15 cellular contexts compared by ENCODE assay signal in genomic region chr2:61970807-61971556, GRCh38.
A peak's percentile ranks its signal among the peaks of the same experiment; 100 is the strongest.
DNase-seq lines count a peak whose midpoint lies in the region; ATAC-seq and TF ChIP-seq lines count a peak whose summit lies in the region.
"Had no signal": no experiment of that assay in that cellular context is flagged by ENCODE, and none has a peak within 500 bp of the region (broad histone marks: within the 10 kb centered on the region; RNA-seq: fewer than 3 reads in every experiment).

No MANE protein-coding gene starts in this region.

- TF ChIP-seq CTCF in WTC11 (IDR thresholded peaks at IDR 0.05), result no peak
- peak; percentile 63 for TF ChIP-seq CTCF in foreskin keratinocyte (conservative IDR thresholded peaks at IDR 0.05)
- no peak for TF ChIP-seq CTCF in osteocyte (IDR thresholded peaks at IDR 0.05)
- no peak for TF ChIP-seq CTCF in body of pancreas (IDR thresholded peaks at IDR 0.05)

- no peaks in the 10 kb centered on the region for H3K9me3 ChIP-seq in body of pancreas
- H3K9me3 ChIP-seq: ovary, uterus had no signal

- intact Hi-C loops in body of pancreas (cut with DNase I), result no loop called here
- intact Hi-C loops in activated CD4-positive, alpha-beta T cell treated with anti-CD3 and anti-CD28 coated beads, Interleukin-2, amount 10 ng/mL, durations not matched to agents 24 days and 14 days (cut with micrococcal nuclease), result no loop called here

- H3K27me3 Mint-ChIP-seq in WTC11 (ENCODE audit: low read depth) (no peaks in the 10 kb centered on the region), osteocyte (ENCODE audit: unreplicated experiment) (no peaks in the 10 kb centered on the region)
- H3K27me3 Mint-ChIP-seq in activated CD4-positive, alpha-beta T cell treated with anti-CD3 and anti-CD28 coated beads, Interleukin-2, amount 10 ng/mL, durations not matched to agents 24 days and 14 days, result no peaks in the 10 kb centered on the region

- H3K4me1 ChIP-seq in foreskin keratinocyte (peaks cover 5% of the 10 kb centered on the region), body of pancreas (no peaks in the 10 kb centered on the region)
- H3K4me1 ChIP-seq: uterus had no signal

- H3K4me3 Mint-ChIP-seq in WTC11 (peak overlapping the region; percentile 44), osteocyte (ENCODE audit: unreplicated experiment) (peak overlapping the region; percentile 53)
- H3K4me3 Mint-ChIP-seq in activated CD4-positive, alpha-beta T cell treated with anti-CD3 and anti-CD28 coated beads, Interleukin-2, amount 10 ng/mL, durations not matched to agents 24 days and 14 days, result no peak overlapping the region
- H3K4me3 Mint-ChIP-seq: activated T-cell treated with anti-CD3 and anti-CD28 coated beads, Interleukin-2, amount 50 U/mL, for 4 hours had no signal

- 63 to 72% methylated on average over 14 of the region's 14 CpGs for WGBS in body of pancreas, 2 donors

- ATAC-seq in WTC11 (peak; percentile 98), foreskin keratinocyte (peak; percentile 82), body of pancreas (no peak)
- ATAC-seq: activated T-cell treated with anti-CD3 and anti-CD28 coated beads, Interleukin-2, amount 50 U/mL, for 4 hours had no signal

- H3K36me3 ChIP-seq in body of pancreas (replicated peaks in 1 of 2; ENCODE audit: insufficient read depth in 1 of 2, low read depth in 2 of 2), result no peaks in the 10 kb centered on the region
- H3K36me3 ChIP-seq: ovary, uterus had no signal

- H3K27ac Mint-ChIP-seq in WTC11 (peak overlapping the region; percentile 52), osteocyte (ENCODE audit: unreplicated experiment) (peak overlapping the region; percentile 39)
- no peak overlapping the region for H3K27ac Mint-ChIP-seq in activated CD4-positive, alpha-beta T cell treated with anti-CD3 and anti-CD28 coated beads, Interleukin-2, amount 10 ng/mL, durations not matched to agents 24 days and 14 days

- CTCF ChIA-PET in WTC11 (lab: Charles Lee), result interaction anchor here (0.5 to 1.4 kb wide), 17 partner anchors 11 to 486 kb away, joined by 3 to 9 read pairs (median 3); no protein-coding TSS in a partner anchor

- H3K36me3 Mint-ChIP-seq in WTC11 (no peaks in the 10 kb centered on the region), osteocyte (ENCODE audit: unreplicated experiment) (no peaks in the 10 kb centered on the region)
- no peaks in the 10 kb centered on the region for H3K36me3 Mint-ChIP-seq in activated CD4-positive, alpha-beta T cell treated with anti-CD3 and anti-CD28 coated beads, Interleukin-2, amount 10 ng/mL, durations not matched to agents 24 days and 14 days (ENCODE audit: low read depth)

- no peaks in the 10 kb centered on the region for H3K9me3 Mint-ChIP-seq in WTC11
- no peaks in the 10 kb centered on the region for H3K9me3 Mint-ChIP-seq in osteocyte (ENCODE audit: unreplicated experiment)
- no peaks in the 10 kb centered on the region for H3K9me3 Mint-ChIP-seq in activated CD4-positive, alpha-beta T cell treated with anti-CD3 and anti-CD28 coated beads, Interleukin-2, amount 10 ng/mL, durations not matched to agents 24 days and 14 days
- H3K9me3 Mint-ChIP-seq: activated T-cell treated with anti-CD3 and anti-CD28 coated beads, Interleukin-2, amount 50 U/mL, for 4 hours had no signal

- H3K27me3 ChIP-seq in foreskin keratinocyte, result no peaks in the 10 kb centered on the region
- H3K27me3 ChIP-seq in body of pancreas, result no peaks in the 10 kb centered on the region
- H3K27me3 ChIP-seq: ovary, uterus had no signal

- TF ChIP-seq POLR2A in erythroblast (IDR thresholded peaks at IDR 0.05; ENCODE audit: low read length), result no peak
- TF ChIP-seq POLR2A in body of pancreas (IDR thresholded peaks at IDR 0.05), result no peak

- H3K27ac ChIP-seq in foreskin keratinocyte, result no peak overlapping the region
- peak overlapping the region in 1 of 4 donors; percentile 25 for H3K27ac ChIP-seq in body of pancreas
- H3K27ac ChIP-seq: ovary had no signal

- H3K4me3 ChIP-seq in body of pancreas, result no peak overlapping the region
- H3K4me3 ChIP-seq: ovary, uterus had no signal

- H3K4me1 Mint-ChIP-seq in WTC11, result peaks cover 18% of the 10 kb centered on the region
- H3K4me1 Mint-ChIP-seq in osteocyte (ENCODE audit: unreplicated experiment), result peaks cover 9% of the 10 kb centered on the region
- no peaks in the 10 kb centered on the region for H3K4me1 Mint-ChIP-seq in activated CD4-positive, alpha-beta T cell treated with anti-CD3 and anti-CD28 coated beads, Interleukin-2, amount 10 ng/mL, durations not matched to agents 24 days and 14 days

- DNase-seq in ELF-1 (ENCODE audit: low read depth, low spot score) (peak; percentile 65), WTC11 (ENCODE audit: low spot score) (peak; percentile 45), foreskin keratinocyte (peak; percentile 67 to 83), osteocyte (ENCODE audit: extremely low spot score, unreplicated experiment) (no peak), NCI-H510A (lab: John Stamatoyannopoulos, UW) (no peak), erythroblast (lab: John Stamatoyannopoulos, UW) (no peak), body of pancreas (no peak)
- DNase-seq in activated CD4-positive, alpha-beta T cell treated with anti-CD3 and anti-CD28 coated beads, Interleukin-2, amount 10 ng/mL, durations not matched to agents 24 days and 14 days, result no peak
- DNase-seq: activated T-cell treated with anti-CD3 and anti-CD28 coated beads, Interleukin-2, amount 50 U/mL, for 4 hours; amniotic stem cell; DMS53; effector CD8-positive, alpha-beta T cell; head of caudate nucleus; ovary; uterus had no signal

- POLR2A ChIA-PET in WTC11 (lab: Charles Lee), result interaction anchor here (0.6 kb wide), 1 partner anchor 94 kb away, joined by 3 read pairs; no protein-coding TSS in a partner anchor

TF ChIP-seq in WTC11, 78 proteins besides CTCF, POLR2A, EP300 and RAD21 (continues in another document):
- TF ChIP-seq ATF6 (CRISPR knock-in tag; IDR thresholded peaks at IDR 0.05) (no peak), ZMAT4 (CRISPR knock-in tag; IDR thresholded peaks at IDR 0.05) (no peak), ZNF671 (CRISPR knock-in tag; IDR thresholded peaks at IDR 0.05) (no peak), ZNF425 (CRISPR knock-in tag; conservative IDR thresholded peaks at IDR 0.05) (no peak)
- TF ChIP-seq, protein P1, sequence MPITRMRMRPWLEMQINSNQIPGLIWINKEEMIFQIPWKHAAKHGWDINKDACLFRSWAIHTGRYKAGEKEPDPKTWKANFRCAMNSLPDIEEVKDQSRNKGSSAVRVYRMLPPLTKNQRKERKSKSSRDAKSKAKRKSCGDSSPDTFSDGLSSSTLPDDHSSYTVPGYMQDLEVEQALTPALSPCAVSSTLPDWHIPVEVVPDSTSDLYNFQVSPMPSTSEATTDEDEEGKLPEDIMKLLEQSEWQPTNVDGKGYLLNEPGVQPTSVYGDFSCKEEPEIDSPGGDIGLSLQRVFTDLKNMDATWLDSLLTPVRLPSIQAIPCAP (CRISPR knock-in tag; IDR thresholded peaks at IDR 0.05), result no peak

Comparison
In these comparisons a context has a peak if more than half of its experiments do, and no peak if none do; other contexts are left out.
1. DNase-seq: peak in ELF-1 (single experiment), WTC11 (single experiment) and foreskin keratinocyte (2 of 2); none in osteocyte (single experiment), NCI-H510A (single experiment), erythroblast (0 of 2), body of pancreas (0 of 4) and activated CD4-positive, alpha-beta T cell treated with anti-CD3 and anti-CD28 coated beads, Interleukin-2, amount 10 ng/mL, durations not matched to agents 24 days and 14 days (single experiment).